ENCODE assay signal across 1 cellular context in the genomic region with DNA sequence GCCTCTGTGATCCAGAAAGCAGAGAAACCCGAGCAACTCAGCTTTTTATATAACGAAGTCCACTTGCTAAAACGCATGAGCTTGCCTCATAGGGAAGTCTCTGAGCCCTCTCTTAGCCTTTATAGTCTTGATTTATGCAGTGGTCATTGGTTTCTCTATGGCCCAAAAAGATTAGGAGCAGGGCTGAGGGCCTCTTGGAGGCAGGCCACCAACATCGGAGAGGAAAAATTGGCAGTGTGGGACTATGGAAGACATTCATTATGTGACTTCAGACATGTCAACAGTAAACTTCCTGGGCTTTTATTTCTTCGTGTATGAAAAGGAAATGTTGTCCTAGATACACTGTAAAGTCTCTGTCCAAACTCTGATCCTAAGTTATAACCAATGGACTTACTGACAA.
TF ChIP-seq lines count a peak whose summit lies in the region.

No MANE protein-coding gene starts in this region.

TF ChIP-seq in GM12878, 131 proteins besides CTCF, POLR2A, EP300 and RAD21:
- TF ChIP-seq MTA2 (IDR thresholded peaks at IDR 0.05; ENCODE audit: low read depth) = no peak
- no peak for TF ChIP-seq BACH1 (IDR thresholded peaks at IDR 0.05; ENCODE audit: borderline replicate concordance)
- TF ChIP-seq, protein P1, sequence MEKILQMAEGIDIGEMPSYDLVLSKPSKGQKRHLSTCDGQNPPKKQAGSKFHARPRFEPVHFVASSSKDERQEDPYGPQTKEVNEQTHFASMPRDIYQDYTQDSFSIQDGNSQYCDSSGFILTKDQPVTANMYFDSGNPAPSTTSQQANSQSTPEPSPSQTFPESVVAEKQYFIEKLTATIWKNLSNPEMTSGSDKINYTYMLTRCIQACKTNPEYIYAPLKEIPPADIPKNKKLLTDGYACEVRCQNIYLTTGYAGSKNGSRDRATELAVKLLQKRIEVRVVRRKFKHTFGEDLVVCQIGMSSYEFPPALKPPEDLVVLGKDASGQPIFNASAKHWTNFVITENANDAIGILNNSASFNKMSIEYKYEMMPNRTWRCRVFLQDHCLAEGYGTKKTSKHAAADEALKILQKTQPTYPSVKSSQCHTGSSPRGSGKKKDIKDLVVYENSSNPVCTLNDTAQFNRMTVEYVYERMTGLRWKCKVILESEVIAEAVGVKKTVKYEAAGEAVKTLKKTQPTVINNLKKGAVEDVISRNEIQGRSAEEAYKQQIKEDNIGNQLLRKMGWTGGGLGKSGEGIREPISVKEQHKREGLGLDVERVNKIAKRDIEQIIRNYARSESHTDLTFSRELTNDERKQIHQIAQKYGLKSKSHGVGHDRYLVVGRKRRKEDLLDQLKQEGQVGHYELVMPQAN (conservative IDR thresholded peaks at IDR 0.05) = no peak
- no peak for TF ChIP-seq EED (IDR thresholded peaks at IDR 0.05; ENCODE audit: low read depth)
- no peak for TF ChIP-seq E4F1 (IDR thresholded peaks at IDR 0.05; ENCODE audit: borderline replicate concordance, partially characterized antibody)
- no peak for TF ChIP-seq HDGF (IDR thresholded peaks at IDR 0.05)
- no peak for TF ChIP-seq ATF3 (IDR thresholded peaks at IDR 0.05; ENCODE audit: borderline replicate concordance, extremely low read depth, low read depth, low read length)
- no peak for TF ChIP-seq CREB1 (IDR thresholded peaks at IDR 0.05; ENCODE audit: low read depth)
- no peak for TF ChIP-seq NR2C2 (IDR thresholded peaks at IDR 0.05; ENCODE audit: borderline replicate concordance, control insufficient read depth, insufficient read length, low read depth)
- TF ChIP-seq SREBF2 (IDR thresholded peaks at IDR 0.05; ENCODE audit: low read length) = no peak
- no peak for TF ChIP-seq MEF2A (IDR thresholded peaks at IDR 0.05; ENCODE audit: insufficient read depth, low read depth, low read length)
- TF ChIP-seq RUNX3 (IDR thresholded peaks at IDR 0.05; ENCODE audit: low read length) = no peak
- no peak for TF ChIP-seq ZNF592 (IDR thresholded peaks at IDR 0.05)
- TF ChIP-seq POLR2AphosphoS2 (IDR thresholded peaks at IDR 0.05; ENCODE audit: low read depth, low read length) = no peak
